ENCODE assay signal across 18 cellular contexts in the genomic region with DNA sequence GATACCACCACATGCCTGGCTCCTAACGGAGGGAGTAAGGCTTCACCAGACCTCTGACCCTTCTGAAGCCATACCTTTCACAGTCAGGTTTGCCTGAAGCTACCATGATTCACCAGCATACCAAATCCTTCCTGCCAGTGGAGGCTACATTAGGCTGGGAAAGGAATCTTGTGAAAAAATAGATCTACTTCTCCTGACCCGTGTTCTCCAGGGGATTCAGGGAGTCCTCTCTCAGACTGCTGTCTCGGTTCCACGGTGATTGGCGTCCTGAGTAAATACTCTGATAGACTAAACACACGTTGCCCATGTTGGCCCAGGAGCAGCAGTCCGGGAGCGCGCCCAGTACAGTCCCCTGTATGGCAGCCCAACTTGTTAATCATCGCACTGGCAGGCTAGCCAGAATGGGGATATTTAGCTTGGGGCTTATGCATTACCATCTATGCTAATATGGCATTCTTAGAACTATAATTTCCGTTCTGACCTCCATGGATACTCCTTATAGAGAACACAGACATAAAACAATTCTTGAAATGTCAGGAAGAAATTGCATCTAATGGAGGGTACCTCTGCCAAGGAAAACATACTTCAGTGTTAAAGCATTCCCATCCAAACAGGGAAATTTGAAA.
DNase-seq lines count a peak whose midpoint lies in the region; ATAC-seq, FAIRE-seq and TF ChIP-seq lines count a peak whose summit lies in the region.
"Had no signal": no experiment of that assay in that cellular context is flagged by ENCODE, and none has a peak within 500 bp of the region (broad histone marks: within the 10 kb centered on the region; RNA-seq: fewer than 3 reads in every experiment).

No MANE protein-coding gene starts in this region.

- H3K36me3 Mint-ChIP-seq in immature natural killer cell = no peaks in the 10 kb centered on the region

- H3K27ac Mint-ChIP-seq in immature natural killer cell = no peak overlapping the region
- H3K27ac Mint-ChIP-seq: H9 had no signal

- ATAC-seq in RWPE2 (ENCODE audit: low read depth) = 0 out of 3 replicates have a peak, but pooled peaks have one; percentile 40
- peak; percentile 64 for ATAC-seq in thoracic aorta (ENCODE audit: insufficient number of reproducible peaks, low FRiP score, low read depth)
- ATAC-seq in HG02588 (IDR thresholded peaks at IDR 0.05; ENCODE audit: unreplicated experiment) = no peak
- no peak for ATAC-seq in HG03175 (IDR thresholded peaks at IDR 0.05; ENCODE audit: unreplicated experiment)
- ATAC-seq: Panc1 had no signal

- peaks cover 0 to 3% (median 0%) of the 10 kb centered on the region in 6 donors for H3K9me3 Mint-ChIP-seq in immature natural killer cell

- H3K9me3 ChIP-seq in RWPE2 (ENCODE audit: severe bottlenecking) (no peaks in the 10 kb centered on the region), thoracic aorta (no peaks in the 10 kb centered on the region)
- H3K9me3 ChIP-seq: BLaER1 treated with 17β-estradiol and CSF1 and Interleukin-3, amounts not matched to agents 10 nM and 100 nM had no signal

- no peak overlapping the region for H3K4me3 Mint-ChIP-seq in immature natural killer cell
- H3K4me3 Mint-ChIP-seq: H9 had no signal

- TF ChIP-seq CTCF in RWPE2 (IDR thresholded peaks at IDR 0.05; ENCODE audit: poor library complexity, severe bottlenecking) (no peak), epithelial cell of esophagus (IDR thresholded peaks at IDR 0.05; ENCODE audit: insufficient read depth, low read depth, low read length, missing control alignments) (no peak), thoracic aorta (IDR thresholded peaks at IDR 0.05) (no peak)

- H3K4me3 ChIP-seq in RWPE2 (ENCODE audit: severe bottlenecking) (no peak overlapping the region), epithelial cell of esophagus (ENCODE audit: low read length) (no peak overlapping the region), thoracic aorta (peak overlapping the region; percentile 25)
- H3K4me3 ChIP-seq: BLaER1 treated with 17β-estradiol and CSF1 and Interleukin-3, amounts not matched to agents 10 nM and 100 nM had no signal

- H3K27ac ChIP-seq in RWPE2 (ENCODE audit: poor library complexity, severe bottlenecking) (no peak overlapping the region), thoracic aorta (peak overlapping the region; percentile 76 to 88)
- H3K27ac ChIP-seq: BLaER1 treated with 17β-estradiol and CSF1 and Interleukin-3, amounts not matched to agents 10 nM and 100 nM; WERI-Rb-1 had no signal

- H3K27me3 ChIP-seq in RWPE2 (ENCODE audit: insufficient read depth, poor library complexity, severe bottlenecking) = no peaks in the 10 kb centered on the region
- H3K27me3 ChIP-seq in thoracic aorta (replicated peaks; ENCODE audit: insufficient read depth) = no peaks in the 10 kb centered on the region
- H3K27me3 ChIP-seq: BLaER1 treated with 17β-estradiol and CSF1 and Interleukin-3, amounts not matched to agents 10 nM and 100 nM had no signal

- no peaks in the 10 kb centered on the region for H3K36me3 ChIP-seq in RWPE2 (ENCODE audit: low read depth)
- H3K36me3 ChIP-seq in thoracic aorta = no peaks in the 10 kb centered on the region
- H3K36me3 ChIP-seq: BLaER1 treated with 17β-estradiol and CSF1 and Interleukin-3, amounts not matched to agents 10 nM and 100 nM; WERI-Rb-1 had no signal

- peaks cover 3 to 13% (median 6%) of the 10 kb centered on the region in 3 donors for H3K27me3 Mint-ChIP-seq in immature natural killer cell (ENCODE audit: low read depth in 3 of 3)

- no peak for FAIRE-seq in RCC 7860 (lab: Jason Lieb, UNC)

- H3K4me1 ChIP-seq in RWPE2 (ENCODE audit: insufficient read depth, poor library complexity, severe bottlenecking) = no peaks in the 10 kb centered on the region
- H3K4me1 ChIP-seq in thoracic aorta (ENCODE audit: control insufficient read depth in 1 of 2, low read depth in 2 of 2) = peaks cover 30 to 95% of the 10 kb centered on the region in 2 donors
- H3K4me1 ChIP-seq: BLaER1 treated with 17β-estradiol and CSF1 and Interleukin-3, amounts not matched to agents 10 nM and 100 nM had no signal

- no peak for DNase-seq in RWPE2 (ENCODE audit: low spot score)
- peak; percentile 50 for DNase-seq in epithelial cell of esophagus (ENCODE audit: low read depth)
- peak; percentile 42 for DNase-seq in iris pigment epithelial cell (ENCODE audit: low read depth)
- peak; percentile 67 for DNase-seq in thoracic aorta (ENCODE audit: low spot score)
- no peak for DNase-seq in immature natural killer cell
- no peak for DNase-seq in RCC 7860 (ENCODE audit: low spot score)
- DNase-seq: activated CD8-positive, alpha-beta memory T cell treated with anti-CD3 and anti-CD28 coated beads for 24 hours; effector CD8-positive, alpha-beta T cell; H9; KBM-7; kidney glomerular epithelial cell; NCI-H1417; NCI-H510A; WERI-Rb-1 had no signal

- H3K4me1 Mint-ChIP-seq in immature natural killer cell = no peaks in the 10 kb centered on the region

Comparison
In these comparisons a context has a peak if more than half of its experiments do, and no peak if none do; other contexts are left out.
1. ATAC-seq: peak in RWPE2 (single experiment) and thoracic aorta (single experiment); none in HG02588 (single experiment) and HG03175 (single experiment).
2. DNase-seq: peak in epithelial cell of esophagus (single experiment), iris pigment epithelial cell (single experiment) and thoracic aorta (single experiment); none in RWPE2 (single experiment), immature natural killer cell (0 of 3) and RCC 7860 (single experiment).